Comparison of ENCODE assay signal across 16 cellular contexts in genomic region chr11:129247129-129247528, GRCh38. TPM values are rescaled to one million over a fixed set of nuclear protein-coding genes. Genes with fewer than 3 reads are reported as not detected.
DNase-seq lines count a peak whose midpoint lies in the region; ATAC-seq and TF ChIP-seq lines count a peak whose summit lies in the region.
"Had no signal": no experiment of that assay in that cellular context is flagged by ENCODE, and none has a peak within 500 bp of the region (broad histone marks: within the 10 kb centered on the region; RNA-seq: fewer than 3 reads in every experiment).

No MANE protein-coding gene starts in this region.

- no peaks in the 10 kb centered on the region for H3K27me3 ChIP-seq in CD4-positive, alpha-beta T cell (ENCODE audit: control insufficient read depth, insufficient read depth, low read length)
- H3K27me3 ChIP-seq in tibial nerve = no peaks in the 10 kb centered on the region

- no peak overlapping the region for H3K4me3 ChIP-seq in tibial nerve

- ATAC-seq in CD4-positive, alpha-beta T cell (ENCODE audit: poor library complexity) = peak; percentile 72
- ATAC-seq in GM19452 (IDR thresholded peaks at IDR 0.05; ENCODE audit: unreplicated experiment) = no peak
- ATAC-seq: left colon had no signal

- POLR2A ChIA-PET in CD4-positive, alpha-beta T cell (lab: Charles Lee) = no interaction called here

- no peak for TF ChIP-seq EP300 in tibial nerve (IDR thresholded peaks at IDR 0.05)

- DNase-seq in CD4-positive, alpha-beta T cell = no peak
- DNase-seq in HT-29 (ENCODE audit: low spot score) = peak; percentile 82
- DNase-seq in SW480 (ENCODE audit: low spot score) = peak; percentile 38
- peak; percentile 83 for DNase-seq in iris pigment epithelial cell (ENCODE audit: low read depth)
- DNase-seq in tibial nerve (ENCODE audit: low spot score in 2 of 2) = no peak
- DNase-seq in activated CD4-positive, alpha-beta T cell treated with anti-CD3 and anti-CD28 coated beads, Interleukin-2, amount 50 U/mL, for 1 hour = no peak
- no peak for DNase-seq in ureter (ENCODE audit: low spot score)
- DNase-seq: effector memory CD4-positive, alpha-beta T cell; glutamatergic neuron; H9; left colon; NCI-H2171 treated with DMSO at 0.1 percent for 48 hours had no signal

- peaks cover 43% of the 10 kb centered on the region for H3K4me1 Mint-ChIP-seq in CD4-positive, alpha-beta T cell (ENCODE audit: low read depth)

- no peaks in the 10 kb centered on the region for H3K9me3 ChIP-seq in CD4-positive, alpha-beta T cell (ENCODE audit: control insufficient read depth, low read length)
- H3K9me3 ChIP-seq in tibial nerve = no peaks in the 10 kb centered on the region

- H3K4me3 Mint-ChIP-seq in CD4-positive, alpha-beta T cell = no peak overlapping the region
- H3K4me3 Mint-ChIP-seq: brain, CD14-positive monocyte, H9 had no signal

- CTCF ChIA-PET in CD4-positive, alpha-beta T cell (lab: Charles Lee) = no interaction called here

- H3K4me1 ChIP-seq in tibial nerve = no peaks in the 10 kb centered on the region

- no peaks in the 10 kb centered on the region for H3K36me3 Mint-ChIP-seq in CD4-positive, alpha-beta T cell (ENCODE audit: low read depth)
- H3K36me3 Mint-ChIP-seq: CD14-positive monocyte had no signal

- H3K27ac Mint-ChIP-seq in CD4-positive, alpha-beta T cell = peak overlapping the region; percentile 13
- H3K27ac Mint-ChIP-seq: brain, CD14-positive monocyte had no signal

- WGBS in tibial nerve, 2 donors = 79 to 82% methylated on average over 1 of the region's 1 CpG

- no peaks in the 10 kb centered on the region for H3K27me3 Mint-ChIP-seq in CD4-positive, alpha-beta T cell
- H3K27me3 Mint-ChIP-seq: brain had no signal

- H3K27ac ChIP-seq in CD4-positive, alpha-beta T cell (ENCODE audit: low read depth, low read length) = no peak overlapping the region
- H3K27ac ChIP-seq in tibial nerve = no peak overlapping the region

- no peak for TF ChIP-seq POLR2A in tibial nerve (IDR thresholded peaks at IDR 0.05)

- H3K36me3 ChIP-seq in tibial nerve = no peaks in the 10 kb centered on the region

- H3K9me3 Mint-ChIP-seq in CD4-positive, alpha-beta T cell = no peaks in the 10 kb centered on the region
- H3K9me3 Mint-ChIP-seq: activated T-helper 2 cell treated with anti-CD3 and anti-CD28 coated beads, Interferon-gamma antibody, Interleukin-2, Interleukin-4, amounts not matched to agents 10 μg/mL and 5 μg/mL and 100 μg/mL, durations not matched to agents 14 hours and 24 hours and 36 hours; CD14-positive monocyte; H9 had no signal

- no peak for TF ChIP-seq CTCF in CD4-positive, alpha-beta T cell (IDR thresholded peaks at IDR 0.05)
- no peak for TF ChIP-seq CTCF in tibial nerve (IDR thresholded peaks at IDR 0.05)

- intact Hi-C loops in CD4-positive, alpha-beta T cell (cut with DNase I, micrococcal nuclease) = no loop called here

RNA-seq across cellular contexts. Expression of gene ARHGAP32, which starts 55.0 kb away (rescaled TPM):
- total RNA-seq in CD4-positive, alpha-beta T cell = 10 to 100 TPM in 1 of 2 experiments, 1 to 10 TPM in 1; 8.7 to 10.0 TPM
- total RNA-seq in HT-29 (2014; rRNA removed; shearing (Covaris generic)) = 44.2 and 48.2 TPM in 2 replicates
- total RNA-seq in tibial nerve = 10 to 100 TPM; 10.9 to 28.0 (median 19.2) TPM
- total RNA-seq in ureter = 79.3 TPM

Comparison
In these comparisons a context has a peak if more than half of its experiments do, and no peak if none do; other contexts are left out.
1. DNase-seq: peak in HT-29 (single experiment), SW480 (single experiment) and iris pigment epithelial cell (single experiment); none in CD4-positive, alpha-beta T cell (0 of 10), tibial nerve (0 of 2), activated CD4-positive, alpha-beta T cell treated with anti-CD3 and anti-CD28 coated beads, Interleukin-2, amount 50 U/mL, for 1 hour (single experiment) and ureter (single experiment).